In genomic region chr5:154395407-154396106, GRCh38 we compare ENCODE assay signal across 9 cellular contexts. TPM values are rescaled to one million over a fixed set of nuclear protein-coding genes. Genes with fewer than 3 reads are reported as not detected.
A peak's percentile ranks its signal among the peaks of the same experiment; 100 is the strongest.
DNase-seq lines count a peak whose midpoint lies in the region; ATAC-seq, FAIRE-seq and TF ChIP-seq lines count a peak whose summit lies in the region.
"Had no signal": no experiment of that assay in that cellular context is flagged by ENCODE, and none has a peak within 500 bp of the region (broad histone marks: within the 10 kb centered on the region; RNA-seq: fewer than 3 reads in every experiment).

No MANE protein-coding gene starts in this region.

- H3K4me1 Mint-ChIP-seq in type B pancreatic cell (ENCODE audit: unreplicated experiment), result peaks cover 5% of the 10 kb centered on the region

- no peak overlapping the region for H3K9ac ChIP-seq in kidney (ENCODE audit: low read length in 2 of 2)

- WGBS in aorta, 2 donors, result 82 to 86% methylated on average over 14 of the region's 14 CpGs

- no peak overlapping the region for H3K4me3 Mint-ChIP-seq in type B pancreatic cell
- H3K4me3 Mint-ChIP-seq: T-helper 17 cell had no signal

- peaks cover 2% of the 10 kb centered on the region for H3K27me3 Mint-ChIP-seq in type B pancreatic cell
- H3K27me3 Mint-ChIP-seq: T-helper 17 cell had no signal

- H3K27ac ChIP-seq in kidney (ENCODE audit: low read depth in 2 of 2, low read length in 2 of 2) (no peak overlapping the region), aorta (ENCODE audit: low read depth in 1 of 2, low read length in 2 of 2) (no peak overlapping the region)

- H3K9me3 ChIP-seq in kidney (ENCODE audit: control insufficient read depth in 1 of 2, low read length in 2 of 2) (no peaks in the 10 kb centered on the region), aorta (ENCODE audit: control insufficient read depth, low read length) (no peaks in the 10 kb centered on the region)

- intact Hi-C loops in kidney (cut with DNase I), result no loop called here
- intact Hi-C loops in aorta (cut with DNase I), result no loop called here

- H3K36me3 Mint-ChIP-seq in type B pancreatic cell, result no peaks in the 10 kb centered on the region

- no peak overlapping the region for H3K27ac Mint-ChIP-seq in type B pancreatic cell
- H3K27ac Mint-ChIP-seq: T-helper 17 cell had no signal

- peaks cover 4 to 11% of the 10 kb centered on the region in 2 donors for H3K36me3 ChIP-seq in kidney (ENCODE audit: control insufficient read depth in 1 of 2, insufficient read depth in 2 of 2, low read length in 2 of 2)
- peaks cover 0 to 4% of the 10 kb centered on the region in 2 donors for H3K36me3 ChIP-seq in aorta (ENCODE audit: control insufficient read depth in 1 of 2, insufficient read depth in 2 of 2, low read length in 1 of 2)

- H3K9me3 Mint-ChIP-seq in type B pancreatic cell, result no peaks in the 10 kb centered on the region

- TF ChIP-seq CTCF in kidney (IDR thresholded peaks at IDR 0.05; ENCODE audit: borderline replicate concordance, extremely low read depth, insufficient read depth), result no peak
- no peak for TF ChIP-seq CTCF in type B pancreatic cell (conservative IDR thresholded peaks at IDR 0.05)

- H3K4me1 ChIP-seq in kidney (ENCODE audit: control insufficient read depth in 1 of 2, insufficient read depth in 1 of 2, low read depth in 1 of 2, low read length in 2 of 2) (no peaks in the 10 kb centered on the region), aorta (ENCODE audit: control insufficient read depth in 1 of 2, insufficient read depth in 2 of 2, low read length in 2 of 2) (no peaks in the 10 kb centered on the region)

- H3K4me3 ChIP-seq in kidney (ENCODE audit: low read length in 2 of 2) (no peak overlapping the region), aorta (ENCODE audit: low read length in 2 of 2) (no peak overlapping the region)

- peak; percentile 84 for DNase-seq in NCI-H526 treated with DMSO at 0.1 percent for 48 hours (lab: John Stamatoyannopoulos, UW)
- DNase-seq in kidney, result peak; percentile 86
- no peak for DNase-seq in activated naive CD4-positive, alpha-beta T cell treated with Interleukin-2 at 50 U/mL for 16 hours
- no peak for DNase-seq in aorta
- DNase-seq in type B pancreatic cell (ENCODE audit: extremely low spot score, unreplicated experiment), result no peak
- DNase-seq: T-helper 17 cell had no signal

- H3K27me3 ChIP-seq in aorta (ENCODE audit: control insufficient read depth in 1 of 2, insufficient read depth in 2 of 2, low read length in 1 of 2), result no peaks in the 10 kb centered on the region

- ATAC-seq in GM18519 (IDR thresholded peaks at IDR 0.05; ENCODE audit: low FRiP score, unreplicated experiment) (peak; percentile 76), HG02678 (IDR thresholded peaks at IDR 0.05; ENCODE audit: unreplicated experiment) (peak; percentile 89), HG02970 (IDR thresholded peaks at IDR 0.05; ENCODE audit: low FRiP score, unreplicated experiment) (no peak), aorta (ENCODE audit: low FRiP score) (no peak)
- ATAC-seq: T-helper 17 cell had no signal

- FAIRE-seq in kidney (lab: Jason Lieb, UNC), result no peak

RNA-seq across cellular contexts. Expression of gene SAP30L, which starts 50.2 kb away (rescaled TPM):
- total RNA-seq in kidney (33.0 TPM), aorta (10 to 100 TPM; 40.5 to 43.4 TPM), type B pancreatic cell (ENCODE audit: low replicate concordance) (39.4 and 43.7 TPM in 2 replicates)
- polyA plus RNA-seq in kidney (ENCODE audit: insufficient read depth, low read depth, low replicate concordance) (30.7 TPM), aorta (10 to 100 TPM; 26.7 to 28.8 TPM)

Comparison
In these comparisons a context has a peak if more than half of its experiments do, and no peak if none do; other contexts are left out.
1. ATAC-seq: peak in GM18519 (single experiment) and HG02678 (single experiment); none in HG02970 (single experiment) and aorta (single experiment).
2. DNase-seq: peak in NCI-H526 treated with DMSO at 0.1 percent for 48 hours (single experiment) and kidney (single experiment); none in activated naive CD4-positive, alpha-beta T cell treated with Interleukin-2 at 50 U/mL for 16 hours (single experiment), aorta (0 of 2) and type B pancreatic cell (single experiment).